ENCODE assay signal across 20 cellular contexts in the genomic region with DNA sequence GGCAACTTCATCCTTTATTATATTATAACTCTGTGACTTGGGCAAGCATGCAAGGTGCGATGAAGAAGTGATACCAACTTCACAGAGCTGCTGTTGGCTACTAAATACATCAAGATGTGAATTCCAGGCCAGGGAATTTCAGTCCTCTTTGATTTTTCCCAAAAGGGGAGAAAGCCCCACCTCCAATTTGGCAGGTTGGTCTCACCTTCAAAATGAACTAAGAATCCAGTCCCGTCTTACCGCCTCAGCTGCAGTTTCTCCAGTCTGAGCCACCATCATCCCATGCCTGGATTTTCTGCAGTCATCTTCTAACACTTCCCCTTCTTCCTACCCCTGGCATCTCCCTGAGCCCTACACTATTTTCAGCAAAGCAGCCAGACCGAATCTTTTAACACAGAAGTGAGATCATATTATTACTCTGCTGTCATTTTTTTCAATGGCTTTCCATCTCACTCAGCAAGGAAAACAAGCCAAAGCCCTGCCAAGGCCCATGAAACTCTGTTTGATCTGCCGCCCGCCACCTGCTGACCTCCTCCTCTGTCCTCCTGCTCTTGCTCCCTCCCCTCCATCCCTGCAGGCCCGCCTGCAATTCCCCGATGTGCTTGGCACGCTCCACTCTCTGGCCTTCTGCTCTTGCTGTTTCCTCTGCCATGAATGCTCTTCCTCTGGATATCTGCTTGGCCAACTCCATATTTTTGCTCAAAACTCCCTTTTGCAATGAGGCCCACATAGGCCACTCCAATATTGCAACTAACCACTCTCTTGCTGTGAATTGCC. TPM values are rescaled to one million over a fixed set of nuclear protein-coding genes. Genes with fewer than 3 reads are reported as not detected.
DNase-seq lines count a peak whose midpoint lies in the region; ATAC-seq, FAIRE-seq and TF ChIP-seq lines count a peak whose summit lies in the region.
"Had no signal": no experiment of that assay in that cellular context is flagged by ENCODE, and none has a peak within 500 bp of the region (broad histone marks: within the 10 kb centered on the region; RNA-seq: fewer than 3 reads in every experiment).

No MANE protein-coding gene starts in this region.

- 65 to 76% (median 70%) methylated on average over 9 of the region's 9 CpGs for WGBS in spleen, 5 donors

- no peaks in the 10 kb centered on the region for H3K36me3 ChIP-seq in spleen
- H3K36me3 ChIP-seq: neural progenitor cell had no signal

- TF ChIP-seq CTCF in spleen (IDR thresholded peaks at IDR 0.05 in 8 of 11, conservative IDR thresholded peaks at IDR 0.05 in 3 of 11), result no peak
- no peak for TF ChIP-seq CTCF in D721Med (IDR thresholded peaks at IDR 0.05; ENCODE audit: insufficient read depth, missing control alignments)

- peak overlapping the region in 5 of 8 donors; percentile 4 to 80 (median 30) for H3K27ac ChIP-seq in spleen
- H3K27ac ChIP-seq: neural progenitor cell had no signal

- no peak overlapping the region for H3K4me3 ChIP-seq in spleen
- H3K4me3 ChIP-seq: neural progenitor cell had no signal

- H3K9me3 ChIP-seq in spleen, result no peaks in the 10 kb centered on the region

- no peak for TF ChIP-seq POLR2A in spleen (IDR thresholded peaks at IDR 0.05)

- no peak for FAIRE-seq in D721Med (lab: Jason Lieb, UNC)

- no peaks in the 10 kb centered on the region for H3K27me3 ChIP-seq in spleen (replicated peaks in 1 of 7)
- H3K27me3 ChIP-seq: neural progenitor cell had no signal

- H3K36me3 Mint-ChIP-seq in activated CD8-positive, alpha-beta memory T cell treated with anti-CD3 and anti-CD28 coated beads, Interleukin-2, amount 10 ng/mL, durations not matched to agents 7 days and 5 days, result peaks cover 1% of the 10 kb centered on the region
- H3K36me3 Mint-ChIP-seq: neural progenitor cell had no signal

- no peak for ATAC-seq in activated CD8-positive, alpha-beta memory T cell treated with anti-CD3 and anti-CD28 coated beads, Interleukin-2, amount 10 ng/mL, durations not matched to agents 7 days and 5 days
- no peak for ATAC-seq in GM21529 (IDR thresholded peaks at IDR 0.05; ENCODE audit: unreplicated experiment)

- no peak overlapping the region for H3K27ac Mint-ChIP-seq in activated CD8-positive, alpha-beta memory T cell treated with anti-CD3 and anti-CD28 coated beads, Interleukin-2, amount 10 ng/mL, durations not matched to agents 7 days and 5 days
- H3K27ac Mint-ChIP-seq: activated T-helper 2 cell treated with anti-CD3 and anti-CD28 coated beads, Interferon-gamma antibody, Interleukin-2, Interleukin-4, amounts not matched to agents 10 μg/mL and 5 μg/mL and 100 μg/mL, durations not matched to agents 14 hours and 24 hours and 36 hours; CD4-positive, alpha-beta T cell; neural progenitor cell had no signal

- peaks cover 0 to 47% (median 23%) of the 10 kb centered on the region in 6 donors for H3K4me1 ChIP-seq in spleen
- H3K4me1 ChIP-seq: neural progenitor cell had no signal

- H3K27me3 Mint-ChIP-seq in activated CD8-positive, alpha-beta memory T cell treated with anti-CD3 and anti-CD28 coated beads, Interleukin-2, amount 10 ng/mL, durations not matched to agents 7 days and 5 days, result no peaks in the 10 kb centered on the region
- H3K27me3 Mint-ChIP-seq: CD4-positive, alpha-beta T cell had no signal

- no peaks in the 10 kb centered on the region for H3K9me3 Mint-ChIP-seq in activated CD8-positive, alpha-beta memory T cell treated with anti-CD3 and anti-CD28 coated beads, Interleukin-2, amount 10 ng/mL, durations not matched to agents 7 days and 5 days (ENCODE audit: low read depth)
- H3K9me3 Mint-ChIP-seq: activated T-helper 2 cell treated with anti-CD3 and anti-CD28 coated beads, Interferon-gamma antibody, Interleukin-2, Interleukin-4, amounts not matched to agents 10 μg/mL and 5 μg/mL and 100 μg/mL, durations not matched to agents 14 hours and 24 hours and 36 hours; CD4-positive, alpha-beta T cell; neural progenitor cell had no signal

- CTCF ChIA-PET in activated CD8-positive, alpha-beta memory T cell treated with anti-CD3 and anti-CD28 coated beads, Interleukin-2, amount 10 ng/mL, durations not matched to agents 7 days and 5 days (lab: Charles Lee), result interaction anchor here (1.6 kb wide), 1 partner anchor 13 kb away, joined by 3 read pairs; no protein-coding TSS in a partner anchor

- no peak overlapping the region for H3K4me3 Mint-ChIP-seq in activated CD8-positive, alpha-beta memory T cell treated with anti-CD3 and anti-CD28 coated beads, Interleukin-2, amount 10 ng/mL, durations not matched to agents 7 days and 5 days
- H3K4me3 Mint-ChIP-seq: CD4-positive, alpha-beta T cell; neural progenitor cell had no signal

- peak; percentile 16 for DNase-seq in activated CD8-positive, alpha-beta memory T cell treated with anti-CD3 and anti-CD28 coated beads, Interleukin-2, amount 10 ng/mL, durations not matched to agents 7 days and 5 days
- no peak for DNase-seq in activated CD8-positive, alpha-beta memory T cell treated with anti-CD3 and anti-CD28 coated beads, Interleukin-2, amount 50 U/mL, for 4 hours
- peak; percentile 52 to 84 for DNase-seq in NCI-H446 (lab: John Stamatoyannopoulos, UW)
- peak; percentile 97 for DNase-seq in cerebellar cortex (ENCODE audit: low spot score)
- no peak for DNase-seq in spleen
- DNase-seq in D721Med (ENCODE audit: insufficient read length, low spot score), result no peak
- no peak for DNase-seq in nucleus accumbens (lab: John Stamatoyannopoulos, UW)
- DNase-seq: ACHN; activated CD4-positive, alpha-beta T cell treated with anti-CD3 and anti-CD28 coated beads, Interleukin-2, amount 50 U/mL, for 48 hours; anterior cingulate cortex; CD4-positive, alpha-beta T cell; hypothalamus; Karpas-422; kidney glomerular epithelial cell; NCI-H187; NCI-H526 treated with DMSO at 0.1 percent for 48 hours; retina had no signal

- peaks cover 32% of the 10 kb centered on the region for H3K4me1 Mint-ChIP-seq in activated CD8-positive, alpha-beta memory T cell treated with anti-CD3 and anti-CD28 coated beads, Interleukin-2, amount 10 ng/mL, durations not matched to agents 7 days and 5 days

- intact Hi-C loops in spleen (cut with DNase I; ENCODE audit: low total_unique reads), result no loop called here

RNA-seq across cellular contexts. Expression of a gene that starts 45.9 kb away (rescaled TPM):
- total RNA-seq in activated CD8-positive, alpha-beta memory T cell treated with anti-CD3 and anti-CD28 coated beads, Interleukin-2, amount 10 ng/mL, durations not matched to agents 7 days and 5 days, result 10 to 100 TPM; 44.8 to 53.0 TPM
- 10 to 100 TPM; 39.6 to 63.9 (median 49.2) TPM for total RNA-seq in spleen
- 10 to 100 TPM; 13.6 to 21.9 (median 15.7) TPM for polyA plus RNA-seq in spleen

Comparison
In these comparisons a context has a peak if more than half of its experiments do, and no peak if none do; other contexts are left out.
1. DNase-seq: peak in activated CD8-positive, alpha-beta memory T cell treated with anti-CD3 and anti-CD28 coated beads, Interleukin-2, amount 10 ng/mL, durations not matched to agents 7 days and 5 days (single experiment), NCI-H446 (2 of 2) and cerebellar cortex (single experiment); none in activated CD8-positive, alpha-beta memory T cell treated with anti-CD3 and anti-CD28 coated beads, Interleukin-2, amount 50 U/mL, for 4 hours (single experiment), spleen (single experiment), D721Med (single experiment) and nucleus accumbens (0 of 56).